15 cellular contexts compared by ENCODE assay signal in genomic region chr3:171966533-171967136, GRCh38.
A peak's percentile ranks its signal among the peaks of the same experiment; 100 is the strongest.
DNase-seq lines count a peak whose midpoint lies in the region; ATAC-seq, FAIRE-seq and TF ChIP-seq lines count a peak whose summit lies in the region.
"Had no signal": no experiment of that assay in that cellular context is flagged by ENCODE, and none has a peak within 500 bp of the region (broad histone marks: within the 10 kb centered on the region; RNA-seq: fewer than 3 reads in every experiment).

No MANE protein-coding gene starts in this region.

- peak overlapping the region; percentile 7 for H2AFZ ChIP-seq in endothelial cell of umbilical vein (ENCODE audit: low read depth, low read length)

- POLR2A ChIA-PET in Panc1 (lab: Charles Lee) (interaction anchor here (1.2 kb wide), 1 partner anchor 13 kb away, joined by 4 read pairs; no protein-coding TSS in a partner anchor), endothelial cell of umbilical vein (lab: Charles Lee) (no interaction called here)

- ATAC-seq in Panc1 (peak; percentile 57; the same call in 1 of the 2 replicates), GM19035 (IDR thresholded peaks at IDR 0.05; ENCODE audit: unreplicated experiment) (no peak)
- ATAC-seq: stimulated activated memory B cell treated with anti-CD40 and anti-IgM and Interleukin-4, amounts not matched to agents 10 μg/mL and 1 μg/mL and 100 μg/mL, for 72 hours had no signal

- H3K36me3 ChIP-seq in Panc1 (ENCODE audit: control insufficient read depth, insufficient read depth, low read length) (no peaks in the 10 kb centered on the region), endothelial cell of umbilical vein (ENCODE audit: control insufficient read depth in 2 of 2, extremely low read depth in 1 of 2, insufficient read depth in 2 of 2, low read length in 2 of 2) (no peaks in the 10 kb centered on the region)
- H3K36me3 ChIP-seq: gastroesophageal sphincter had no signal

- peak overlapping the region; percentile 35 for H3K4me3 Mint-ChIP-seq in Calu3 (ENCODE audit: low read depth, unreplicated experiment)
- H3K4me3 Mint-ChIP-seq in osteocyte (ENCODE audit: unreplicated experiment) = no peak overlapping the region
- H3K4me3 Mint-ChIP-seq: activated CD4-positive, alpha-beta memory T cell treated with anti-CD3 and anti-CD28 coated beads, Interleukin-2, amount 10 ng/mL, durations not matched to agents 7 days and 5 days; stimulated activated memory B cell treated with anti-CD40 and anti-IgM and Interleukin-4, amounts not matched to agents 10 μg/mL and 1 μg/mL and 100 μg/mL, for 72 hours had no signal

- no peak for TF ChIP-seq CTCF in Calu3 (IDR thresholded peaks at IDR 0.05; ENCODE audit: unreplicated experiment)
- TF ChIP-seq CTCF in Panc1 (IDR thresholded peaks at IDR 0.05) = no peak
- TF ChIP-seq CTCF in endothelial cell of umbilical vein (IDR thresholded peaks at IDR 0.05; ENCODE audit: extremely low read depth in 1 of 2, insufficient read depth in 1 of 2, low read depth in 1 of 2, low read length in 2 of 2) = no peak
- TF ChIP-seq CTCF in osteocyte (IDR thresholded peaks at IDR 0.05) = no peak

- TF ChIP-seq POLR2A in endothelial cell of umbilical vein (IDR thresholded peaks at IDR 0.05; ENCODE audit: low read depth, low read length) = no peak
- TF ChIP-seq POLR2A in GM12891 (IDR thresholded peaks at IDR 0.05; ENCODE audit: low read depth, low read length) = no peak

- H4K20me1 ChIP-seq in endothelial cell of umbilical vein (replicated peaks; ENCODE audit: control insufficient read depth, extremely low read depth, insufficient read depth, low read length) = no peaks in the 10 kb centered on the region

- H3K4me1 ChIP-seq in Panc1 (ENCODE audit: control insufficient read depth, insufficient read depth, low read length) (peaks cover 10% of the 10 kb centered on the region), endothelial cell of umbilical vein (ENCODE audit: control insufficient read depth, extremely low read depth, insufficient read depth, low read length) (peaks cover 20% of the 10 kb centered on the region)

- no peaks in the 10 kb centered on the region for H3K9me3 ChIP-seq in Panc1 (ENCODE audit: control insufficient read depth, insufficient read depth, low read depth, low read length)
- no peaks in the 10 kb centered on the region for H3K9me3 ChIP-seq in endothelial cell of umbilical vein (replicated peaks; ENCODE audit: control insufficient read depth, insufficient read depth, low read length)
- H3K9me3 ChIP-seq: gastroesophageal sphincter had no signal

- CTCF ChIA-PET in Calu3 (lab: Charles Lee) (interaction anchor here (0.7 to 1.3 kb wide), 5 partner anchors 13 to 126 kb away, joined by 3 to 8 read pairs (median 3); partner anchors contain the start of gene FNDC3B), Panc1 (lab: Charles Lee) (interaction anchor here (0.7 kb wide), 1 partner anchor 329 kb away, joined by 3 read pairs; no protein-coding TSS in a partner anchor), endothelial cell of umbilical vein (lab: Charles Lee) (interaction anchor here (0.6 to 1.5 kb wide), 8 partner anchors 9 to 375 kb away, joined by 3 to 4 read pairs (median 3); no protein-coding TSS in a partner anchor)

- H3K27me3 ChIP-seq in Panc1 (ENCODE audit: control insufficient read depth, insufficient read depth, low read length) = no peaks in the 10 kb centered on the region
- no peaks in the 10 kb centered on the region for H3K27me3 ChIP-seq in endothelial cell of umbilical vein (ENCODE audit: control insufficient read depth in 2 of 2, insufficient read depth in 2 of 2, low read length in 2 of 2)
- H3K27me3 ChIP-seq: gastroesophageal sphincter had no signal

- in situ Hi-C loops in Panc1 (cut with HindIII; ENCODE audit: low pct_unique_long_range_greater_than_20kb, low sequenced_read_pairs) = no loop called here

- H3K4me1 Mint-ChIP-seq in Calu3 (ENCODE audit: low read depth, unreplicated experiment) (peaks cover 68% of the 10 kb centered on the region), osteocyte (ENCODE audit: unreplicated experiment) (peaks cover 41% of the 10 kb centered on the region)
- H3K4me1 Mint-ChIP-seq: stimulated activated memory B cell treated with anti-CD40 and anti-IgM and Interleukin-4, amounts not matched to agents 10 μg/mL and 1 μg/mL and 100 μg/mL, for 72 hours had no signal

- H3K4me2 ChIP-seq in endothelial cell of umbilical vein (ENCODE audit: insufficient read depth, low read length) = peak overlapping the region; percentile 74

- no peaks in the 10 kb centered on the region for H3K9me3 Mint-ChIP-seq in Calu3 (ENCODE audit: low read depth, unreplicated experiment)
- peaks cover 9% of the 10 kb centered on the region for H3K9me3 Mint-ChIP-seq in osteocyte (ENCODE audit: unreplicated experiment)
- H3K9me3 Mint-ChIP-seq: stimulated activated memory B cell treated with anti-CD40 and anti-IgM and Interleukin-4, amounts not matched to agents 10 μg/mL and 1 μg/mL and 100 μg/mL, for 72 hours had no signal

- H3K27ac Mint-ChIP-seq in Calu3 (ENCODE audit: unreplicated experiment) (peak overlapping the region; percentile 100), osteocyte (ENCODE audit: unreplicated experiment) (peak overlapping the region; percentile 88)
- H3K27ac Mint-ChIP-seq: activated CD4-positive, alpha-beta memory T cell treated with anti-CD3 and anti-CD28 coated beads, Interleukin-2, amount 10 ng/mL, durations not matched to agents 7 days and 5 days; stimulated activated memory B cell treated with anti-CD40 and anti-IgM and Interleukin-4, amounts not matched to agents 10 μg/mL and 1 μg/mL and 100 μg/mL, for 72 hours had no signal

- dilution Hi-C loops in endothelial cell of umbilical vein (cut with MboI; ENCODE audit: extremely low pct_ligation_motif_present, low sequenced_read_pairs) = no loop called here

- H3K27ac ChIP-seq in Panc1 (ENCODE audit: low read length) = peak overlapping the region; percentile 64; the same call in 1 of the 2 replicates
- peak overlapping the region; percentile 71 for H3K27ac ChIP-seq in endothelial cell of umbilical vein (ENCODE audit: insufficient read depth, low read depth, low read length)

- H3K79me2 ChIP-seq in endothelial cell of umbilical vein (ENCODE audit: control insufficient read depth, insufficient read depth, low read length) = no peaks in the 10 kb centered on the region

- intact Hi-C loops in Calu3 (cut with micrococcal nuclease; ENCODE audit: unreplicated experiment) = no loop called here
- intact Hi-C loops in Panc1 (cut with micrococcal nuclease; ENCODE audit: unreplicated experiment) = no loop called here
- intact Hi-C loops in endothelial cell of umbilical vein (cut with micrococcal nuclease) = loop anchor here (1.0 to 10.0 kb wide), 5 partner anchors 12 to 318 kb away; partner anchors contain the start of gene FNDC3B

- peaks cover 35% of the 10 kb centered on the region for H3K36me3 Mint-ChIP-seq in Calu3 (ENCODE audit: insufficient read depth, unreplicated experiment)
- H3K36me3 Mint-ChIP-seq in osteocyte (ENCODE audit: unreplicated experiment) = no peaks in the 10 kb centered on the region
- H3K36me3 Mint-ChIP-seq: stimulated activated memory B cell treated with anti-CD40 and anti-IgM and Interleukin-4, amounts not matched to agents 10 μg/mL and 1 μg/mL and 100 μg/mL, for 72 hours had no signal

- BruUV-seq in Calu3 (replicated peaks; lab: Mats Ljungman, UMichigan) = TSS peak; percentile 99
- no TSS peak for BruUV-seq in Panc1 (replicated peaks; lab: Mats Ljungman, UMichigan)
- BruUV-seq in endothelial cell of umbilical vein (replicated peaks; lab: Mats Ljungman, UMichigan) = TSS peak; percentile 67

- no peaks in the 10 kb centered on the region for H3K9me1 ChIP-seq in endothelial cell of umbilical vein (replicated peaks; ENCODE audit: control insufficient read depth, extremely low read depth, insufficient read depth, low read length)

- DNase-seq in Calu3 = no peak
- DNase-seq in Panc1 (ENCODE audit: low read depth, low spot score) = no peak
- DNase-seq in endothelial cell of umbilical vein (ENCODE audit: low read depth, low spot score) = no peak
- no peak for DNase-seq in osteocyte (ENCODE audit: extremely low spot score, unreplicated experiment)
- DNase-seq in NCI-H226 = no peak
- DNase-seq in GM12891 (ENCODE audit: insufficient read length, low spot score) = no peak
- DNase-seq in inferior parietal cortex (ENCODE audit: extremely low spot score) = no peak
- DNase-seq: activated CD4-positive, alpha-beta memory T cell treated with anti-CD3 and anti-CD28 coated beads, Interleukin-2, amount 10 ng/mL, durations not matched to agents 7 days and 5 days; NCI-H1694 treated with DMSO at 0.1 percent for 48 hours; occipital lobe; stimulated activated CD4-positive, alpha-beta T cell treated with anti-CD3 and anti-CD28 coated beads, Interleukin-1b, Interleukin-23, amount 100 ng/mL, for 48 hours had no signal

- H3K27me3 Mint-ChIP-seq in Calu3 (ENCODE audit: unreplicated experiment) (no peaks in the 10 kb centered on the region), osteocyte (ENCODE audit: unreplicated experiment) (no peaks in the 10 kb centered on the region)
- H3K27me3 Mint-ChIP-seq: activated CD4-positive, alpha-beta memory T cell treated with anti-CD3 and anti-CD28 coated beads, Interleukin-2, amount 10 ng/mL, durations not matched to agents 7 days and 5 days had no signal

- H3K4me3 ChIP-seq in Panc1 (ENCODE audit: low read depth in 2 of 2, low read length in 2 of 2) = no peak overlapping the region
- H3K4me3 ChIP-seq in endothelial cell of umbilical vein (replicated peaks in 1 of 3; ENCODE audit: insufficient read depth in 1 of 3, low read depth in 1 of 3, low read length in 3 of 3) = no peak overlapping the region
- H3K4me3 ChIP-seq: gastroesophageal sphincter had no signal

- H3K9ac ChIP-seq in endothelial cell of umbilical vein (replicated peaks; ENCODE audit: extremely low read depth, insufficient read depth, low read length) = peak overlapping the region; percentile 56

- FAIRE-seq in endothelial cell of umbilical vein (lab: Jason Lieb, UNC) (peak; percentile 31), GM12891 (lab: Jason Lieb, UNC) (no peak)
- FAIRE-seq: keratinocyte had no signal

TF ChIP-seq in endothelial cell of umbilical vein, 7 proteins besides CTCF, POLR2A, EP300 and RAD21 (continues in another document):
- no peak for TF ChIP-seq MAX (IDR thresholded peaks at IDR 0.05; ENCODE audit: insufficient read depth, insufficient read length)
- TF ChIP-seq GATA2 (IDR thresholded peaks at IDR 0.05; ENCODE audit: insufficient read depth, insufficient read length, low read depth, low read length) = no peak

TF ChIP-seq in GM12891, 5 proteins besides CTCF, POLR2A, EP300 and RAD21:
- no peak for TF ChIP-seq PAX5 (IDR thresholded peaks at IDR 0.05; ENCODE audit: insufficient read depth, low read length, severe bottlenecking)
- no peak for TF ChIP-seq TAF1 (IDR thresholded peaks at IDR 0.05; ENCODE audit: low read depth, low read length)
- TF ChIP-seq POU2F2 (IDR thresholded peaks at IDR 0.05; ENCODE audit: low read depth, low read length) = no peak
- TF ChIP-seq POLR2AphosphoS5 (IDR thresholded peaks at IDR 0.05; ENCODE audit: low read depth, low read length) = no peak
- TF ChIP-seq SPI1 (IDR thresholded peaks at IDR 0.05; ENCODE audit: low read depth, low read length) = no peak
TF ChIP-seq in GM12891: peak in this region for 0.
